14 cellular contexts compared by ENCODE assay signal in the genomic region with DNA sequence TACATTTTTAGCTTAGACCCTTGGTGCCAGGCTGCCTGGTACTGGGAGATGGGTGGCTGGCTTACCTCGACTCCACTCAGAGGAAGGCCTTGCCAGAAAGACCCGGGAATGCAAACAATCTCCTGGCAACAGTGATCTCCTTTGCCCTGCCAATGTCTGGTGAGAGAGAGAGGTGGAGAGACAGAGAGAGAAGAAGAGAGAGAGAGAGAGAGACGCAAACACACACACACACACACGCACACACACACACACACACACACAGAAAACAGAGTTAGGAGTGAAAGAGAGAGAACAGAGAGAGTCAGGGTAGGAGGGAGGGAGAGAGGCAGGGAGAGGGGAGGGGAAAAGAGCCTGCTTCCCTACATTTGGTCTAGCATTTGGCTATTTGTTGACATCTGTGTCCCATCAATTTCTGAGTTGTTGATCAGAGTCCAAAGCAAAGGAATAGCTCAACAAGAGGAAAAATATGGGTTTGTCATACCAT.
A peak's percentile ranks its signal among the peaks of the same experiment; 100 is the strongest.
DNase-seq lines count a peak whose midpoint lies in the region; ATAC-seq and TF ChIP-seq lines count a peak whose summit lies in the region.
"Had no signal": no experiment of that assay in that cellular context is flagged by ENCODE, and none has a peak within 500 bp of the region (broad histone marks: within the 10 kb centered on the region; RNA-seq: fewer than 3 reads in every experiment).

No MANE protein-coding gene starts in this region.

- H3K27ac ChIP-seq in ascending aorta, result peak overlapping the region; percentile 81 to 89
- peak overlapping the region; percentile 4 to 38 (median 18) for H3K27ac ChIP-seq in transverse colon

- peaks cover 0 to 3% of the 10 kb centered on the region in 2 donors for H3K9me3 ChIP-seq in ascending aorta
- no peaks in the 10 kb centered on the region for H3K9me3 ChIP-seq in transverse colon

- H3K4me1 ChIP-seq in ascending aorta (peaks cover 19 to 36% of the 10 kb centered on the region in 2 donors), transverse colon (peaks cover 5 to 14% (median 12%) of the 10 kb centered on the region in 4 donors)

- H3K27me3 ChIP-seq in ascending aorta (no peaks in the 10 kb centered on the region), transverse colon (no peaks in the 10 kb centered on the region)

- no peak overlapping the region for H3K4me3 ChIP-seq in ascending aorta
- no peak overlapping the region for H3K4me3 ChIP-seq in transverse colon

- intact Hi-C loops in ascending aorta (cut with DNase I), result no loop called here
- intact Hi-C loops in left cardiac atrium (cut with DNase I), result no loop called here
- intact Hi-C loops in transverse colon (cut with DNase I; ENCODE audit: low total_unique reads), result no loop called here

- ATAC-seq in left cardiac atrium (peak; percentile 52 to 85), GM21786 (IDR thresholded peaks at IDR 0.05; ENCODE audit: unreplicated experiment) (no peak)

- in situ Hi-C loops in transverse colon (cut with MboI; ENCODE audit: low pct_ligation_motif_present in 1 of 4, low pct_unique_long_range_greater_than_20kb in 1 of 4, low sequenced_read_pairs in 3 of 4), result no loop called here

- no peak for TF ChIP-seq POLR2A in transverse colon (IDR thresholded peaks at IDR 0.05)

- WGBS in transverse colon (ENCODE audit: low coverage in 1 of 2), 2 donors, result 36 to 80% methylated on average over 1 to 4 of the region's 4 CpGs

- no peak for TF ChIP-seq CTCF in ascending aorta (IDR thresholded peaks at IDR 0.05)
- no peak for TF ChIP-seq CTCF in transverse colon (IDR thresholded peaks at IDR 0.05)

- peak; percentile 5 for DNase-seq in NCI-H345 (lab: John Stamatoyannopoulos, UW)
- no peak for DNase-seq in NCI-H345 treated with DMSO at 0.1 percent for 48 hours (lab: John Stamatoyannopoulos, UW; ENCODE audit: unreplicated experiment)
- DNase-seq in ascending aorta (ENCODE audit: low spot score in 2 of 2), result peak in 1 of 2 donors; percentile 68
- DNase-seq in left cardiac atrium, result no peak
- no peak for DNase-seq in transverse colon
- DNase-seq in Kasumi-1 (lab: John Stamatoyannopoulos, UW), result no peak
- DNase-seq in NCI-H146 (lab: John Stamatoyannopoulos, UW), result no peak
- DNase-seq: activated T-cell treated with anti-CD3 and anti-CD28 coated beads, Interleukin-2, amount 50 U/mL, for 48 hours; amygdala; endodermal cell; head of caudate nucleus; NCI-H2081 treated with DMSO at 0.1 percent for 48 hours; small intestine had no signal

- no peak for TF ChIP-seq EP300 in transverse colon (IDR thresholded peaks at IDR 0.05; ENCODE audit: low read depth)

- H3K36me3 ChIP-seq in ascending aorta (no peaks in the 10 kb centered on the region), transverse colon (no peaks in the 10 kb centered on the region)
